In genomic region chr16:14703156-14704011, GRCh38 we compare ENCODE assay signal across 8 cellular contexts. TPM values are rescaled to one million over a fixed set of nuclear protein-coding genes. Genes with fewer than 3 reads are reported as not detected.
DNase-seq lines count a peak whose midpoint lies in the region; ATAC-seq lines count a peak whose summit lies in the region.
"Not testable (repeated sequence)": the region's sequence is repeated elsewhere in the genome, so short reads cannot be mapped to it uniquely, and the experiment has no call there.

NPIPA3 (plus strand) TSS chr16:14703411; CDS start chr16:14708944, 5,533 bp downstream.

- H3K9me3 Mint-ChIP-seq in activated T-cell treated with anti-CD3 and anti-CD28 coated beads, Interleukin-2, amount 50 U/mL, for 72 hours = not testable (repeated sequence)

- not testable (repeated sequence) for H3K27ac Mint-ChIP-seq in activated T-cell treated with anti-CD3 and anti-CD28 coated beads, Interleukin-2, amount 50 U/mL, for 72 hours

- intact Hi-C loops in left colon (cut with DNase I, micrococcal nuclease) = not testable (repeated sequence)

- ATAC-seq in GM18520 (IDR thresholded peaks at IDR 0.05; ENCODE audit: unreplicated experiment) = peak; percentile 99
- ATAC-seq in GM19463 (IDR thresholded peaks at IDR 0.05; ENCODE audit: unreplicated experiment) = peak; percentile 100
- ATAC-seq in HG02571 (IDR thresholded peaks at IDR 0.05; ENCODE audit: unreplicated experiment) = peak; percentile 94
- ATAC-seq in HG03060 (IDR thresholded peaks at IDR 0.05; ENCODE audit: low read depth, unreplicated experiment) = peak; percentile 71
- peak; percentile 94 for ATAC-seq in HG03520 (IDR thresholded peaks at IDR 0.05; ENCODE audit: unreplicated experiment)
- peak; percentile 99 to 100 for ATAC-seq in activated T-cell treated with anti-CD3 and anti-CD28 coated beads, Interleukin-2, amount 50 U/mL, for 72 hours (replicated peaks in 1 of 2)
- ATAC-seq in left colon = peak; percentile 90
- peak; percentile 100 for ATAC-seq in stimulated activated naive CD8-positive, alpha-beta T cell treated with anti-CD3 and anti-CD28 coated beads, Interleukin-15, Interleukin-2, amounts not matched to agents 100 U/mL and 50 U/mL, for 24 hours

- not testable (repeated sequence) for H3K4me3 Mint-ChIP-seq in activated T-cell treated with anti-CD3 and anti-CD28 coated beads, Interleukin-2, amount 50 U/mL, for 72 hours

- H3K4me1 Mint-ChIP-seq in activated T-cell treated with anti-CD3 and anti-CD28 coated beads, Interleukin-2, amount 50 U/mL, for 72 hours (ENCODE audit: low read depth) = not testable (repeated sequence)

- DNase-seq in activated T-cell treated with anti-CD3 and anti-CD28 coated beads, Interleukin-2, amount 50 U/mL, for 72 hours; left colon; stimulated activated naive CD8-positive, alpha-beta T cell treated with anti-CD3 and anti-CD28 coated beads, Interleukin-15, Interleukin-2, amounts not matched to agents 100 U/mL and 50 U/mL, for 24 hours: not testable (repeated sequence)

- not testable (repeated sequence) for H3K36me3 Mint-ChIP-seq in activated T-cell treated with anti-CD3 and anti-CD28 coated beads, Interleukin-2, amount 50 U/mL, for 72 hours (ENCODE audit: insufficient read depth in 2 of 2)

- not testable (repeated sequence) for H3K27me3 Mint-ChIP-seq in activated T-cell treated with anti-CD3 and anti-CD28 coated beads, Interleukin-2, amount 50 U/mL, for 72 hours (ENCODE audit: low read depth)

RNA-seq across cellular contexts. Expression of gene NPIPA3, which starts in this region (rescaled TPM):
- total RNA-seq in activated T-cell treated with anti-CD3 and anti-CD28 coated beads, Interleukin-2, amount 50 U/mL, for 72 hours = 1 to 10 TPM; 1.3 to 3.1 TPM
- 1 to 10 TPM in 1 of 2 donors, not detected in 1; 2.5 TPM for total RNA-seq in left colon
